Comparison of ENCODE assay signal across 1 cellular context in genomic region chr14:104757681-104758392, GRCh38.
TF ChIP-seq lines count a peak whose summit lies in the region.

No MANE protein-coding gene starts in this region.

TF ChIP-seq in HepG2, 621 proteins besides CTCF, POLR2A, EP300 and RAD21:
- TF ChIP-seq AGO2 (optimal IDR thresholded peaks at IDR 0.05; ENCODE audit: low read depth, low read length): peak; percentile 95
- no peak for TF ChIP-seq ZNF468 (CRISPR knock-in tag; IDR thresholded peaks at IDR 0.05)
- peak; percentile 76 for TF ChIP-seq AGO1 (IDR thresholded peaks at IDR 0.05; ENCODE audit: low read depth, low read length, poor library complexity, severe bottlenecking)
- TF ChIP-seq ZNF333 (CRISPR knock-in tag; IDR thresholded peaks at IDR 0.05; ENCODE audit: borderline replicate concordance): no peak
- peak; percentile 55 for TF ChIP-seq POLR2AphosphoS5 (IDR thresholded peaks at IDR 0.05; ENCODE audit: low read depth, low read length)
- TF ChIP-seq SPEN (CRISPR knock-in tag; IDR thresholded peaks at IDR 0.05; ENCODE audit: low read depth): 0 out of 2 replicates have a peak, but pooled peaks have one; percentile 27
- 0 out of 2 replicates have a peak, but pooled peaks have one; percentile 18 for TF ChIP-seq GABPB1 (CRISPR knock-in tag; IDR thresholded peaks at IDR 0.05)
- TF ChIP-seq HOXA5 (CRISPR knock-in tag; IDR thresholded peaks at IDR 0.05): no peak
- TF ChIP-seq HNF1B (CRISPR knock-in tag; IDR thresholded peaks at IDR 0.05): no peak
- peak; percentile 90 for TF ChIP-seq ZC3H13 (CRISPR knock-in tag; IDR thresholded peaks at IDR 0.05)
- TF ChIP-seq ZBED4 (CRISPR knock-in tag; IDR thresholded peaks at IDR 0.05; ENCODE audit: borderline replicate concordance): no peak
- TF ChIP-seq NCOA5 (CRISPR knock-in tag; IDR thresholded peaks at IDR 0.05): no peak
- TF ChIP-seq NONO (IDR thresholded peaks at IDR 0.05): no peak
- peak; percentile 27; the same call in 1 of the 2 replicates for TF ChIP-seq NONO (CRISPR knock-in tag; conservative IDR thresholded peaks at IDR 0.05)
- TF ChIP-seq JUNB (CRISPR knock-in tag; IDR thresholded peaks at IDR 0.05; ENCODE audit: borderline replicate concordance): no peak
- TF ChIP-seq RBM22 (optimal IDR thresholded peaks at IDR 0.05; ENCODE audit: low read length): peak; percentile 23
- no peak for TF ChIP-seq ATF2 (CRISPR knock-in tag; IDR thresholded peaks at IDR 0.05)
- no peak for TF ChIP-seq SNAPC4 (CRISPR knock-in tag; IDR thresholded peaks at IDR 0.05)
- peak; percentile 59 for TF ChIP-seq RBFOX2 (IDR thresholded peaks at IDR 0.05; ENCODE audit: low read depth, low read length)
- TF ChIP-seq ZNF629 (CRISPR knock-in tag; conservative IDR thresholded peaks at IDR 0.05): peak; percentile 57
- no peak for TF ChIP-seq MTERF4 (CRISPR knock-in tag; IDR thresholded peaks at IDR 0.05)
- TF ChIP-seq ZBTB33 (CRISPR knock-in tag; IDR thresholded peaks at IDR 0.05): 0 out of 2 replicates have a peak, but pooled peaks have one; percentile 53
- TF ChIP-seq ZXDC (CRISPR knock-in tag; IDR thresholded peaks at IDR 0.05): no peak
- 0 out of 2 replicates have a peak, but pooled peaks have one; percentile 0 for TF ChIP-seq AKAP8 (CRISPR knock-in tag; IDR thresholded peaks at IDR 0.05)
- TF ChIP-seq ZNF687 (CRISPR knock-in tag; IDR thresholded peaks at IDR 0.05): peak; percentile 34
TF ChIP-seq in HepG2: peak in this region for 13.
